In the genomic region with DNA sequence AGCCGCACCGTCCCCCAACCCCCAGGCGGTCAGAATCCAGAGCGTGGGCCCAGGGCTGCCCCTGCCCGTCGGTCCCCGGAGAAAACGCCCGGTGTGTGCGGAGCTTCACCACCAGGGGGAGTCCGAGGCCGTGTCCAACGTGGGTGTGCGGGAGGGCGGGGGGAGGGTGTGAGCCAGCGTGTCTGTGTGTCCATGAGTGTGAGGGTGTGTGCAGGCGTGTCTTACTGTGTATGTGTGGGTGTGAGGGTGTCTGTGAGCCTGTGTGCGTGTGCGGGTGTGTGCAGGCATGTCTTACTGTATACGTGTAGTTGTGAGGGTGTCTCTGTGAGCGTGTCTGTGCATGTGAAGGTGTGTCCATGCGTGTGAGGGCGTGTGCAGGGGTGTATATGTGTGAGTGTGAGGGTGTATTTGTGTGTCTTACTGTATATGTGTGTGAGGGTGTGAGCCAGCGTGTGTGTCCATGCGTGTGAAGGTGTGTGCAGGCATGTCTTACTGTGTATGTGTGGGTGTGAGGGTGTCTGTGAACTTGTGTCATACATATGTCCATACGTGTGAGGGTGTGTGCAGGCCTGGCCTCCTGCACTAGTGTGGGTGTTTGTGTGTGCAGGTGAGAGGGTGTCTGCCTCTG, we compare ENCODE assay signal across 1 cellular context.
A peak's percentile ranks its signal among the peaks of the same experiment; 100 is the strongest.
TF ChIP-seq lines count a peak whose summit lies in the region.

No MANE protein-coding gene starts in this region.

TF ChIP-seq in GM12878, 131 proteins besides CTCF, POLR2A, EP300 and RAD21 (continued from another document and continues in another):
- TF ChIP-seq, protein P1, sequence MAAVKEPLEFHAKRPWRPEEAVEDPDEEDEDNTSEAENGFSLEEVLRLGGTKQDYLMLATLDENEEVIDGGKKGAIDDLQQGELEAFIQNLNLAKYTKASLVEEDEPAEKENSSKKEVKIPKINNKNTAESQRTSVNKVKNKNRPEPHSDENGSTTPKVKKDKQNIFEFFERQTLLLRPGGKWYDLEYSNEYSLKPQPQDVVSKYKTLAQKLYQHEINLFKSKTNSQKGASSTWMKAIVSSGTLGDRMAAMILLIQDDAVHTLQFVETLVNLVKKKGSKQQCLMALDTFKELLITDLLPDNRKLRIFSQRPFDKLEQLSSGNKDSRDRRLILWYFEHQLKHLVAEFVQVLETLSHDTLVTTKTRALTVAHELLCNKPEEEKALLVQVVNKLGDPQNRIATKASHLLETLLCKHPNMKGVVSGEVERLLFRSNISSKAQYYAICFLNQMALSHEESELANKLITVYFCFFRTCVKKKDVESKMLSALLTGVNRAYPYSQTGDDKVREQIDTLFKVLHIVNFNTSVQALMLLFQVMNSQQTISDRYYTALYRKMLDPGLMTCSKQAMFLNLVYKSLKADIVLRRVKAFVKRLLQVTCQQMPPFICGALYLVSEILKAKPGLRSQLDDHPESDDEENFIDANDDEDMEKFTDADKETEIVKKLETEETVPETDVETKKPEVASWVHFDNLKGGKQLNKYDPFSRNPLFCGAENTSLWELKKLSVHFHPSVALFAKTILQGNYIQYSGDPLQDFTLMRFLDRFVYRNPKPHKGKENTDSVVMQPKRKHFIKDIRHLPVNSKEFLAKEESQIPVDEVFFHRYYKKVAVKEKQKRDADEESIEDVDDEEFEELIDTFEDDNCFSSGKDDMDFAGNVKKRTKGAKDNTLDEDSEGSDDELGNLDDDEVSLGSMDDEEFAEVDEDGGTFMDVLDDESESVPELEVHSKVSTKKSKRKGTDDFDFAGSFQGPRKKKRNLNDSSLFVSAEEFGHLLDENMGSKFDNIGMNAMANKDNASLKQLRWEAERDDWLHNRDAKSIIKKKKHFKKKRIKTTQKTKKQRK (IDR thresholded peaks at IDR 0.05; ENCODE audit: low read depth, low read length) = no peak
- TF ChIP-seq ASH2L (IDR thresholded peaks at IDR 0.05; ENCODE audit: borderline replicate concordance, low read depth) (no peak), BHLHE40 (IDR thresholded peaks at IDR 0.05; ENCODE audit: borderline replicate concordance in 1 of 2, low read depth in 2 of 2, low read length in 1 of 2) (no peak), CBFB (IDR thresholded peaks at IDR 0.05; ENCODE audit: low read depth) (no peak), MEF2B (IDR thresholded peaks at IDR 0.05; ENCODE audit: partially characterized antibody, poor library complexity, severe bottlenecking) (peak; percentile 53), CEBPB (IDR thresholded peaks at IDR 0.05; ENCODE audit: borderline replicate concordance in 1 of 2, low read depth in 2 of 2, low read length in 2 of 2) (no peak), POU2F2 (IDR thresholded peaks at IDR 0.05; ENCODE audit: borderline replicate concordance, low read depth, low read length) (no peak; the same call in 2 of the 3 replicates), YY1 (IDR thresholded peaks at IDR 0.05; ENCODE audit: low read depth, low read length) (peak; percentile 64; the same call in 1 of the 2 replicates), NRF1 (conservative IDR thresholded peaks at IDR 0.05; ENCODE audit: low read depth, low read length) (no peak), SPI1 (IDR thresholded peaks at IDR 0.05; ENCODE audit: borderline replicate concordance, insufficient read depth, low read depth, low read length) (no peak), FOXK2 (IDR thresholded peaks at IDR 0.05) (no peak; the same call in 1 of the 2 replicates), NR2F1 (conservative IDR thresholded peaks at IDR 0.05) (no peak), PAX8 (IDR thresholded peaks at IDR 0.05) (no peak), ATF7 (IDR thresholded peaks at IDR 0.05; ENCODE audit: low read depth) (no peak), EZH2 (IDR thresholded peaks at IDR 0.05; ENCODE audit: borderline replicate concordance, control insufficient read depth, low read depth, low read length) (no peak), TCF3 (IDR thresholded peaks at IDR 0.05; ENCODE audit: borderline replicate concordance, insufficient read depth, low read depth, low read length) (peak; percentile 44; the same call in 1 of the 2 replicates), CHD2 (IDR thresholded peaks at IDR 0.05; ENCODE audit: borderline replicate concordance, low read depth, low read length) (0 out of 2 replicates have a peak, but pooled peaks have one; percentile 42), SUPT20H (IDR thresholded peaks at IDR 0.05; ENCODE audit: borderline replicate concordance, control insufficient read depth, low read depth, low read length) (no peak), ZNF24 (IDR thresholded peaks at IDR 0.05) (no peak), EGR1 (IDR thresholded peaks at IDR 0.05; ENCODE audit: borderline replicate concordance in 1 of 2, low read depth in 2 of 2, low read length in 2 of 2) (peak in 1 of 2 experiments; percentile 81; a peak in 2 of 3 replicates), PML (IDR thresholded peaks at IDR 0.05; ENCODE audit: low read length) (no peak), CREM (IDR thresholded peaks at IDR 0.05; ENCODE audit: low read depth) (peak; percentile 44; the same call in 1 of the 2 replicates), ZNF274 (IDR thresholded peaks at IDR 0.05; ENCODE audit: insufficient read depth, insufficient read length) (no peak), PAX5 (IDR thresholded peaks at IDR 0.05; ENCODE audit: borderline replicate concordance, low read depth, low read length) (no peak), KAT2A (conservative IDR thresholded peaks at IDR 0.05; ENCODE audit: control insufficient read depth, low read depth, low read length) (no peak), ZZZ3 (IDR thresholded peaks at IDR 0.05; ENCODE audit: control insufficient read depth, insufficient read length, low read depth) (no peak), CREB1 (IDR thresholded peaks at IDR 0.05; ENCODE audit: low read depth) (peak; percentile 29; the same call in 1 of the 2 replicates), SREBF1 (IDR thresholded peaks at IDR 0.05; ENCODE audit: low read length) (no peak), HDGF (IDR thresholded peaks at IDR 0.05) (peak; percentile 98), SMC3 (IDR thresholded peaks at IDR 0.05; ENCODE audit: borderline replicate concordance, low read length) (peak; percentile 91), RUNX3 (IDR thresholded peaks at IDR 0.05; ENCODE audit: low read length) (no peak), BMI1 (IDR thresholded peaks at IDR 0.05; ENCODE audit: borderline replicate concordance) (no peak), IKZF1 (conservative IDR thresholded peaks at IDR 0.05) (peak; percentile 33; the same call in 1 of the 2 replicates), ZNF217 (IDR thresholded peaks at IDR 0.05) (no peak), WRNIP1 (IDR thresholded peaks at IDR 0.05; ENCODE audit: borderline replicate concordance, low read depth, low read length) (no peak), RELA (IDR thresholded peaks at IDR 0.05; ENCODE audit: borderline replicate concordance, partially characterized antibody) (no peak), RBBP5 (conservative IDR thresholded peaks at IDR 0.05) (no peak), KLF5 (IDR thresholded peaks at IDR 0.05; ENCODE audit: partially characterized antibody) (no peak)
- TF ChIP-seq, protein P2, sequence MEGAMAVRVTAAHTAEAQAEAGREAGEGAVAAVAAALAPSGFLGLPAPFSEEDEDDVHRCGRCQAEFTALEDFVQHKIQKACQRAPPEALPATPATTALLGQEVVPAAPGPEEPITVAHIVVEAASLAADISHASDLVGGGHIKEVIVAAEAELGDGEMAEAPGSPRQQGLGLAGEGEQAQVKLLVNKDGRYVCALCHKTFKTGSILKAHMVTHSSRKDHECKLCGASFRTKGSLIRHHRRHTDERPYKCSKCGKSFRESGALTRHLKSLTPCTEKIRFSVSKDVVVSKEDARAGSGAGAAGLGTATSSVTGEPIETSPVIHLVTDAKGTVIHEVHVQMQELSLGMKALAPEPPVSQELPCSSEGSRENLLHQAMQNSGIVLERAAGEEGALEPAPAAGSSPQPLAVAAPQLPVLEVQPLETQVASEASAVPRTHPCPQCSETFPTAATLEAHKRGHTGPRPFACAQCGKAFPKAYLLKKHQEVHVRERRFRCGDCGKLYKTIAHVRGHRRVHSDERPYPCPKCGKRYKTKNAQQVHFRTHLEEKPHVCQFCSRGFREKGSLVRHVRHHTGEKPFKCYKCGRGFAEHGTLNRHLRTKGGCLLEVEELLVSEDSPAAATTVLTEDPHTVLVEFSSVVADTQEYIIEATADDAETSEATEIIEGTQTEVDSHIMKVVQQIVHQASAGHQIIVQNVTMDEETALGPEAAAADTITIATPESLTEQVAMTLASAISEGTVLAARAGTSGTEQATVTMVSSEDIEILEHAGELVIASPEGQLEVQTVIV (IDR thresholded peaks at IDR 0.05; ENCODE audit: borderline replicate concordance, partially characterized antibody) = no peak
- TF ChIP-seq, protein P3, sequence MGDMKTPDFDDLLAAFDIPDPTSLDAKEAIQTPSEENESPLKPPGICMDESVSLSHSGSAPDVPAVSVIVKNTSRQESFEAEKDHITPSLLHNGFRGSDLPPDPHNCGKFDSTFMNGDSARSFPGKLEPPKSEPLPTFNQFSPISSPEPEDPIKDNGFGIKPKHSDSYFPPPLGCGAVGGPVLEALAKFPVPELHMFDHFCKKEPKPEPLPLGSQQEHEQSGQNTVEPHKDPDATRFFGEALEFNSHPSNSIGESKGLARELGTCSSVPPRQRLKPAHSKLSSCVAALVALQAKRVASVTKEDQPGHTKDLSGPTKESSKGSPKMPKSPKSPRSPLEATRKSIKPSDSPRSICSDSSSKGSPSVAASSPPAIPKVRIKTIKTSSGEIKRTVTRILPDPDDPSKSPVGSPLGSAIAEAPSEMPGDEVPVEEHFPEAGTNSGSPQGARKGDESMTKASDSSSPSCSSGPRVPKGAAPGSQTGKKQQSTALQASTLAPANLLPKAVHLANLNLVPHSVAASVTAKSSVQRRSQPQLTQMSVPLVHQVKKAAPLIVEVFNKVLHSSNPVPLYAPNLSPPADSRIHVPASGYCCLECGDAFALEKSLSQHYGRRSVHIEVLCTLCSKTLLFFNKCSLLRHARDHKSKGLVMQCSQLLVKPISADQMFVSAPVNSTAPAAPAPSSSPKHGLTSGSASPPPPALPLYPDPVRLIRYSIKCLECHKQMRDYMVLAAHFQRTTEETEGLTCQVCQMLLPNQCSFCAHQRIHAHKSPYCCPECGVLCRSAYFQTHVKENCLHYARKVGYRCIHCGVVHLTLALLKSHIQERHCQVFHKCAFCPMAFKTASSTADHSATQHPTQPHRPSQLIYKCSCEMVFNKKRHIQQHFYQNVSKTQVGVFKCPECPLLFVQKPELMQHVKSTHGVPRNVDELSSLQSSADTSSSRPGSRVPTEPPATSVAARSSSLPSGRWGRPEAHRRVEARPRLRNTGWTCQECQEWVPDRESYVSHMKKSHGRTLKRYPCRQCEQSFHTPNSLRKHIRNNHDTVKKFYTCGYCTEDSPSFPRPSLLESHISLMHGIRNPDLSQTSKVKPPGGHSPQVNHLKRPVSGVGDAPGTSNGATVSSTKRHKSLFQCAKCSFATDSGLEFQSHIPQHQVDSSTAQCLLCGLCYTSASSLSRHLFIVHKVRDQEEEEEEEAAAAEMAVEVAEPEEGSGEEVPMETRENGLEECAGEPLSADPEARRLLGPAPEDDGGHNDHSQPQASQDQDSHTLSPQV (IDR thresholded peaks at IDR 0.05) = no peak
- TF ChIP-seq, protein P4, sequence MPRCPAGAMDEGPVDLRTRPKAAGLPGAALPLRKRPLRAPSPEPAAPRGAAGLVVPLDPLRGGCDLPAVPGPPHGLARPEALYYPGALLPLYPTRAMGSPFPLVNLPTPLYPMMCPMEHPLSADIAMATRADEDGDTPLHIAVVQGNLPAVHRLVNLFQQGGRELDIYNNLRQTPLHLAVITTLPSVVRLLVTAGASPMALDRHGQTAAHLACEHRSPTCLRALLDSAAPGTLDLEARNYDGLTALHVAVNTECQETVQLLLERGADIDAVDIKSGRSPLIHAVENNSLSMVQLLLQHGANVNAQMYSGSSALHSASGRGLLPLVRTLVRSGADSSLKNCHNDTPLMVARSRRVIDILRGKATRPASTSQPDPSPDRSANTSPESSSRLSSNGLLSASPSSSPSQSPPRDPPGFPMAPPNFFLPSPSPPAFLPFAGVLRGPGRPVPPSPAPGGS (IDR thresholded peaks at IDR 0.05; ENCODE audit: borderline replicate concordance, insufficient read depth, low read depth, low read length, poor library complexity, severe bottlenecking) = peak; percentile 74
- TF ChIP-seq, protein P5, sequence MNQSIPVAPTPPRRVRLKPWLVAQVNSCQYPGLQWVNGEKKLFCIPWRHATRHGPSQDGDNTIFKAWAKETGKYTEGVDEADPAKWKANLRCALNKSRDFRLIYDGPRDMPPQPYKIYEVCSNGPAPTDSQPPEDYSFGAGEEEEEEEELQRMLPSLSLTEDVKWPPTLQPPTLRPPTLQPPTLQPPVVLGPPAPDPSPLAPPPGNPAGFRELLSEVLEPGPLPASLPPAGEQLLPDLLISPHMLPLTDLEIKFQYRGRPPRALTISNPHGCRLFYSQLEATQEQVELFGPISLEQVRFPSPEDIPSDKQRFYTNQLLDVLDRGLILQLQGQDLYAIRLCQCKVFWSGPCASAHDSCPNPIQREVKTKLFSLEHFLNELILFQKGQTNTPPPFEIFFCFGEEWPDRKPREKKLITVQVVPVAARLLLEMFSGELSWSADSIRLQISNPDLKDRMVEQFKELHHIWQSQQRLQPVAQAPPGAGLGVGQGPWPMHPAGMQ (IDR thresholded peaks at IDR 0.05; ENCODE audit: borderline replicate concordance) = no peak
- TF ChIP-seq, protein P6, sequence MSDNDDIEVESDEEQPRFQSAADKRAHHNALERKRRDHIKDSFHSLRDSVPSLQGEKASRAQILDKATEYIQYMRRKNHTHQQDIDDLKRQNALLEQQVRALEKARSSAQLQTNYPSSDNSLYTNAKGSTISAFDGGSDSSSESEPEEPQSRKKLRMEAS (IDR thresholded peaks at IDR 0.05; ENCODE audit: low read depth, low read length) = no peak
- TF ChIP-seq, protein P7, sequence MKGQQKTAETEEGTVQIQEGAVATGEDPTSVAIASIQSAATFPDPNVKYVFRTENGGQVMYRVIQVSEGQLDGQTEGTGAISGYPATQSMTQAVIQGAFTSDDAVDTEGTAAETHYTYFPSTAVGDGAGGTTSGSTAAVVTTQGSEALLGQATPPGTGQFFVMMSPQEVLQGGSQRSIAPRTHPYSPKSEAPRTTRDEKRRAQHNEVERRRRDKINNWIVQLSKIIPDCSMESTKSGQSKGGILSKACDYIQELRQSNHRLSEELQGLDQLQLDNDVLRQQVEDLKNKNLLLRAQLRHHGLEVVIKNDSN (IDR thresholded peaks at IDR 0.05; ENCODE audit: borderline replicate concordance, extremely low read length, insufficient read depth, low read depth, low read length) = no peak
